ENCODE assay signal across 19 cellular contexts in genomic region chr4:73828945-73829344, GRCh38. TPM values are rescaled to one million over a fixed set of nuclear protein-coding genes. Genes with fewer than 3 reads are reported as not detected.
DNase-seq lines count a peak whose midpoint lies in the region; ATAC-seq, FAIRE-seq and TF ChIP-seq lines count a peak whose summit lies in the region.
"Had no signal": no experiment of that assay in that cellular context is flagged by ENCODE, and none has a peak within 500 bp of the region (broad histone marks: within the 10 kb centered on the region; RNA-seq: fewer than 3 reads in every experiment).

No MANE protein-coding gene starts in this region.

- H3K36me3 Mint-ChIP-seq in astrocyte (ENCODE audit: low read depth, unreplicated experiment) (no peaks in the 10 kb centered on the region), glutamatergic neuron (ENCODE audit: unreplicated experiment) (no peaks in the 10 kb centered on the region)
- H3K36me3 Mint-ChIP-seq in activated T-helper 17 cell treated with anti-CD3 and anti-CD28 coated beads, Interleukin-2, amount 50 U/mL, for 72 hours (ENCODE audit: low read depth), result no peaks in the 10 kb centered on the region
- H3K36me3 Mint-ChIP-seq: stimulated activated naive B cell treated with anti-CD40 and anti-IgM and Interleukin-4, amounts not matched to agents 10 μg/mL and 1 μg/mL and 100 μg/mL, for 72 hours; type B pancreatic cell had no signal

- TF ChIP-seq CTCF in astrocyte (IDR thresholded peaks at IDR 0.05; ENCODE audit: insufficient read depth, low read depth, low read length) (no peak), glutamatergic neuron (IDR thresholded peaks at IDR 0.05; ENCODE audit: partially characterized antibody, unreplicated experiment) (no peak), omental fat pad (IDR thresholded peaks at IDR 0.05) (no peak)

- no peaks in the 10 kb centered on the region for H3K36me3 ChIP-seq in astrocyte (ENCODE audit: insufficient read depth, low read length)
- H3K36me3 ChIP-seq: adrenal gland, HAP-1 had no signal

- ATAC-seq in activated T-helper 17 cell treated with anti-CD3 and anti-CD28 coated beads, Interleukin-2, amount 50 U/mL, for 72 hours (replicated peaks), result no peak
- no peak for ATAC-seq in omental fat pad (ENCODE audit: low FRiP score)
- ATAC-seq: stimulated activated naive B cell treated with anti-CD40 and anti-IgM and Interleukin-4, amounts not matched to agents 10 μg/mL and 1 μg/mL and 100 μg/mL, for 72 hours; WTC11 had no signal

- H3K9me3 Mint-ChIP-seq in astrocyte (ENCODE audit: unreplicated experiment) (peaks cover 10% of the 10 kb centered on the region), glutamatergic neuron (ENCODE audit: unreplicated experiment) (no peaks in the 10 kb centered on the region)
- no peaks in the 10 kb centered on the region for H3K9me3 Mint-ChIP-seq in activated T-helper 17 cell treated with anti-CD3 and anti-CD28 coated beads, Interleukin-2, amount 50 U/mL, for 72 hours

- peaks cover 14% of the 10 kb centered on the region for H3K4me1 Mint-ChIP-seq in astrocyte (ENCODE audit: low read depth, unreplicated experiment)
- H3K4me1 Mint-ChIP-seq in glutamatergic neuron (ENCODE audit: low read depth, unreplicated experiment), result no peaks in the 10 kb centered on the region
- H3K4me1 Mint-ChIP-seq in activated T-helper 17 cell treated with anti-CD3 and anti-CD28 coated beads, Interleukin-2, amount 50 U/mL, for 72 hours, result no peaks in the 10 kb centered on the region
- H3K4me1 Mint-ChIP-seq: stimulated activated naive B cell treated with anti-CD40 and anti-IgM and Interleukin-4, amounts not matched to agents 10 μg/mL and 1 μg/mL and 100 μg/mL, for 72 hours; WTC11 had no signal

- no peaks in the 10 kb centered on the region for H3K27me3 Mint-ChIP-seq in astrocyte (ENCODE audit: low read depth, unreplicated experiment)
- no peaks in the 10 kb centered on the region for H3K27me3 Mint-ChIP-seq in glutamatergic neuron (ENCODE audit: unreplicated experiment)
- H3K27me3 Mint-ChIP-seq in activated T-helper 17 cell treated with anti-CD3 and anti-CD28 coated beads, Interleukin-2, amount 50 U/mL, for 72 hours, result no peaks in the 10 kb centered on the region

- H3K4me1 ChIP-seq in astrocyte (ENCODE audit: insufficient read depth, low read length), result peaks cover 15% of the 10 kb centered on the region
- H3K4me1 ChIP-seq: adrenal gland, HAP-1 had no signal

- H3K27ac ChIP-seq in astrocyte (ENCODE audit: low read depth, low read length), result no peak overlapping the region
- H3K27ac ChIP-seq: adrenal gland, coronary artery had no signal

- no peak overlapping the region for H3K4me2 ChIP-seq in astrocyte (ENCODE audit: low read length)

- no peaks in the 10 kb centered on the region for H4K20me1 ChIP-seq in astrocyte (ENCODE audit: insufficient read depth, low read length)

- no peaks in the 10 kb centered on the region for H3K9me3 ChIP-seq in astrocyte (ENCODE audit: insufficient read depth, low read depth, low read length)
- H3K9me3 ChIP-seq: adrenal gland, HAP-1 had no signal

- H3K4me3 Mint-ChIP-seq in astrocyte (ENCODE audit: unreplicated experiment) (no peak overlapping the region), glutamatergic neuron (ENCODE audit: unreplicated experiment) (no peak overlapping the region)
- H3K4me3 Mint-ChIP-seq in activated T-helper 17 cell treated with anti-CD3 and anti-CD28 coated beads, Interleukin-2, amount 50 U/mL, for 72 hours, result no peak overlapping the region
- H3K4me3 Mint-ChIP-seq: stimulated activated naive B cell treated with anti-CD40 and anti-IgM and Interleukin-4, amounts not matched to agents 10 μg/mL and 1 μg/mL and 100 μg/mL, for 72 hours; type B pancreatic cell; WTC11 had no signal

- no peaks in the 10 kb centered on the region for H3K27me3 ChIP-seq in astrocyte (ENCODE audit: insufficient read depth, low read length)
- H3K27me3 ChIP-seq: adrenal gland had no signal

- no peak overlapping the region for H3K9ac ChIP-seq in astrocyte (ENCODE audit: low read length)

- H3K4me3 ChIP-seq in astrocyte (ENCODE audit: insufficient read depth, low read depth, low read length), result no peak overlapping the region
- H3K4me3 ChIP-seq: adrenal gland, coronary artery, HAP-1 had no signal

- no peaks in the 10 kb centered on the region for H3K79me2 ChIP-seq in astrocyte (ENCODE audit: insufficient read depth, low read length)

- DNase-seq in AML-193 (lab: John Stamatoyannopoulos, UW) (peak; percentile 87 to 91), M059J (ENCODE audit: low read depth) (peak; percentile 33), astrocyte (ENCODE audit: low read depth) (peak; percentile 76), foreskin melanocyte (peak; percentile 83), glutamatergic neuron (no peak), NCI-H82 (lab: John Stamatoyannopoulos, UW) (no peak), omental fat pad (ENCODE audit: low spot score) (no peak)
- DNase-seq: adrenal gland; GDM1; NCI-H1436 treated with DMSO at 0.1 percent for 48 hours; NCI-H345; posterior cingulate gyrus; stimulated activated naive B cell treated with anti-CD40 and anti-IgM and Interleukin-4, amounts not matched to agents 10 μg/mL and 1 μg/mL and 100 μg/mL, for 72 hours had no signal

- no peak overlapping the region for H2AFZ ChIP-seq in astrocyte (ENCODE audit: low read depth, low read length)

- FAIRE-seq in astrocyte (lab: Jason Lieb, UNC), result no peak

- H3K27ac Mint-ChIP-seq in astrocyte (ENCODE audit: unreplicated experiment) (no peak overlapping the region), glutamatergic neuron (ENCODE audit: unreplicated experiment) (no peak overlapping the region)
- no peak overlapping the region for H3K27ac Mint-ChIP-seq in activated T-helper 17 cell treated with anti-CD3 and anti-CD28 coated beads, Interleukin-2, amount 50 U/mL, for 72 hours
- H3K27ac Mint-ChIP-seq: stimulated activated naive B cell treated with anti-CD40 and anti-IgM and Interleukin-4, amounts not matched to agents 10 μg/mL and 1 μg/mL and 100 μg/mL, for 72 hours; type B pancreatic cell; WTC11 had no signal

RNA-seq across cellular contexts. Expression of gene CXCL6, which starts 7.5 kb away (rescaled TPM):
- total RNA-seq in M059J (2014; rRNA removed; shearing (Covaris generic)), result 0.15 TPM in 2 replicates
- total RNA-seq in astrocyte (16.7 and 18.5 TPM in 2 replicates), glutamatergic neuron (ENCODE audit: unreplicated experiment) (not detected), omental fat pad (10 to 100 TPM in 1 of 4 donors, 1 to 10 TPM in 2, not detected in 1; 1.8 to 15.8 (median 3.1) TPM)
- not detected for total RNA-seq in activated T-helper 17 cell treated with anti-CD3 and anti-CD28 coated beads, Interleukin-2, amount 50 U/mL, for 72 hours
- total RNA-seq: activated CD8-positive, alpha-beta memory T cell treated with anti-CD3 and anti-CD28 coated beads for 36 hours had no signal

RNA-seq across cellular contexts. Expression of gene PF4V1, which starts 24.2 kb away (rescaled TPM):
- total RNA-seq in M059J (2014; rRNA removed; shearing (Covaris generic)), result not detected in 2 replicates
- total RNA-seq in astrocyte (not detected in 2 replicates), glutamatergic neuron (ENCODE audit: unreplicated experiment) (not detected), omental fat pad (not detected)
- total RNA-seq in activated T-helper 17 cell treated with anti-CD3 and anti-CD28 coated beads, Interleukin-2, amount 50 U/mL, for 72 hours, result not detected
- total RNA-seq: activated CD8-positive, alpha-beta memory T cell treated with anti-CD3 and anti-CD28 coated beads for 36 hours; adrenal gland; WTC11 had no signal

RNA-seq across cellular contexts. Expression of gene CXCL1, which starts 40.2 kb away (rescaled TPM):
- 5.7 and 5.8 TPM in 2 replicates for total RNA-seq in M059J (2014; rRNA removed; shearing (Covaris generic))
- total RNA-seq in astrocyte (8.5 and 11.4 TPM in 2 replicates), glutamatergic neuron (ENCODE audit: unreplicated experiment) (not detected), omental fat pad (100 to 1,000 TPM in 1 of 4 donors, 10 to 100 TPM in 1, 1 to 10 TPM in 2; 2.7 to 114 (median 12.9) TPM)
- not detected for total RNA-seq in activated T-helper 17 cell treated with anti-CD3 and anti-CD28 coated beads, Interleukin-2, amount 50 U/mL, for 72 hours
- total RNA-seq: activated CD8-positive, alpha-beta memory T cell treated with anti-CD3 and anti-CD28 coated beads for 36 hours had no signal

Comparison
In these comparisons a context has a peak if more than half of its experiments do, and no peak if none do; other contexts are left out.
1. DNase-seq: peak in AML-193 (2 of 2), M059J (single experiment), astrocyte (single experiment) and foreskin melanocyte (single experiment); none in glutamatergic neuron (single experiment), NCI-H82 (single experiment) and omental fat pad (single experiment).